8 cellular contexts compared by ENCODE assay signal in genomic region chr1:42847111-42847580, GRCh38. TPM values are rescaled to one million over a fixed set of nuclear protein-coding genes. Genes with fewer than 3 reads are reported as not detected.
DNase-seq lines count a peak whose midpoint lies in the region; ATAC-seq and TF ChIP-seq lines count a peak whose summit lies in the region.

No MANE protein-coding gene starts in this region.

- POLR2A ChIA-PET in CD4-positive, alpha-beta memory T cell (lab: Charles Lee; ENCODE audit: partially characterized antibody): interaction anchor here (1.0 to 6.4 kb wide), 10 partner anchors 15 to 607 kb away, joined by 3 to 58 read pairs (median 6); partner anchors contain the start of genes C1orf50, ERMAP, HYI and P3H1
- POLR2A ChIA-PET in naive thymus-derived CD4-positive, alpha-beta T cell (lab: Charles Lee): interaction anchor here (1.1 to 4.9 kb wide), 6 partner anchors 22 to 80 kb away, joined by 3 to 37 read pairs (median 6); partner anchors contain the start of genes C1orf50, ERMAP, P3H1 and SVBP

- no peak for TF ChIP-seq CTCF in chondrocyte (IDR thresholded peaks at IDR 0.05)

- H3K27me3 ChIP-seq in CD4-positive, alpha-beta memory T cell (ENCODE audit: insufficient read depth, low read length): no peaks in the 10 kb centered on the region
- no peaks in the 10 kb centered on the region for H3K27me3 ChIP-seq in naive thymus-derived CD4-positive, alpha-beta T cell (ENCODE audit: control insufficient read depth in 2 of 2, insufficient read depth in 2 of 2, low read length in 2 of 2)

- H3K4me3 Mint-ChIP-seq in CD4-positive, alpha-beta memory T cell: peak overlapping the region; percentile 91 to 98 (median 96)
- H3K4me3 Mint-ChIP-seq in chondrocyte (ENCODE audit: unreplicated experiment): peak overlapping the region; percentile 93
- H3K4me3 Mint-ChIP-seq in naive thymus-derived CD4-positive, alpha-beta T cell: peak overlapping the region; percentile 84 to 100 (median 96)

- peak overlapping the region; percentile 59 to 95 (median 86) for H3K27ac Mint-ChIP-seq in CD4-positive, alpha-beta memory T cell
- H3K27ac Mint-ChIP-seq in chondrocyte (ENCODE audit: unreplicated experiment): peak overlapping the region; percentile 82
- peak overlapping the region; percentile 56 to 95 (median 83) for H3K27ac Mint-ChIP-seq in naive thymus-derived CD4-positive, alpha-beta T cell

- H3K9me3 Mint-ChIP-seq in CD4-positive, alpha-beta memory T cell: peaks cover 0 to 2% (median 0%) of the 10 kb centered on the region in 8 donors
- no peaks in the 10 kb centered on the region for H3K9me3 Mint-ChIP-seq in chondrocyte (ENCODE audit: low read depth)
- peaks cover 0 to 21% (median 6%) of the 10 kb centered on the region in 11 donors for H3K9me3 Mint-ChIP-seq in naive thymus-derived CD4-positive, alpha-beta T cell

- intact Hi-C loops in CD4-positive, alpha-beta memory T cell (cut with micrococcal nuclease): loop anchor here (2.0 to 5.0 kb wide), 3 partner anchors 75 to 1485 kb away; partner anchors contain the start of genes FOXO6 and YBX1
- intact Hi-C loops in naive thymus-derived CD4-positive, alpha-beta T cell (cut with micrococcal nuclease): loop anchor here (2.0 to 10.0 kb wide), 5 partner anchors 385 to 1128 kb away; partner anchors contain the start of genes ATP6V0B (in 1 of the 2), B4GALT2 (in 1 of the 2), CCDC30 (in 1 of the 2) and DPH2 (in 1 of the 2)

- CTCF ChIA-PET in CD4-positive, alpha-beta memory T cell (lab: Charles Lee; ENCODE audit: partially characterized antibody): interaction anchor here (0.7 to 3.4 kb wide), 9 partner anchors 9 to 228 kb away, joined by 3 to 27 read pairs (median 6); partner anchors contain the start of genes C1orf50 and P3H1
- CTCF ChIA-PET in naive thymus-derived CD4-positive, alpha-beta T cell (lab: Charles Lee): interaction anchor here (1.2 to 2.1 kb wide), 3 partner anchors 15 to 228 kb away, joined by 3 to 6 read pairs (median 3); no protein-coding TSS in a partner anchor

- H3K4me1 Mint-ChIP-seq in CD4-positive, alpha-beta memory T cell: peaks cover 27 to 38% (median 35%) of the 10 kb centered on the region in 4 donors
- peaks cover 23% of the 10 kb centered on the region for H3K4me1 Mint-ChIP-seq in chondrocyte (ENCODE audit: low read depth)
- peaks cover 19 to 38% (median 31%) of the 10 kb centered on the region in 7 donors for H3K4me1 Mint-ChIP-seq in naive thymus-derived CD4-positive, alpha-beta T cell

- H3K27me3 Mint-ChIP-seq in CD4-positive, alpha-beta memory T cell: no peaks in the 10 kb centered on the region
- no peaks in the 10 kb centered on the region for H3K27me3 Mint-ChIP-seq in chondrocyte (ENCODE audit: low read depth)
- no peaks in the 10 kb centered on the region for H3K27me3 Mint-ChIP-seq in naive thymus-derived CD4-positive, alpha-beta T cell

- peaks cover 6% of the 10 kb centered on the region for H3K36me3 ChIP-seq in CD4-positive, alpha-beta memory T cell (ENCODE audit: insufficient read depth, low read length)
- peaks cover 0 to 26% (median 0%) of the 10 kb centered on the region in 3 experiments for H3K36me3 ChIP-seq in naive thymus-derived CD4-positive, alpha-beta T cell (ENCODE audit: control insufficient read depth in 2 of 3, insufficient read depth in 3 of 3, low read length in 3 of 3)

- no peaks in the 10 kb centered on the region for H3K9me3 ChIP-seq in CD4-positive, alpha-beta memory T cell (ENCODE audit: control insufficient read depth in 1 of 2, low read length in 2 of 2)
- peaks cover 0 to 12% (median 0%) of the 10 kb centered on the region in 3 experiments for H3K9me3 ChIP-seq in naive thymus-derived CD4-positive, alpha-beta T cell (ENCODE audit: control insufficient read depth in 2 of 3, low read length in 3 of 3)

- ATAC-seq in naive thymus-derived CD4-positive, alpha-beta T cell: no peak
- no peak for ATAC-seq in GM21723 (IDR thresholded peaks at IDR 0.05; ENCODE audit: unreplicated experiment)

- peaks cover 32 to 34% of the 10 kb centered on the region in 2 donors for H3K36me3 Mint-ChIP-seq in CD4-positive, alpha-beta memory T cell
- peaks cover 28% of the 10 kb centered on the region for H3K36me3 Mint-ChIP-seq in chondrocyte (ENCODE audit: low read depth)
- peaks cover 13 to 46% (median 32%) of the 10 kb centered on the region in 5 donors for H3K36me3 Mint-ChIP-seq in naive thymus-derived CD4-positive, alpha-beta T cell

- peaks cover 23% of the 10 kb centered on the region for H3K4me1 ChIP-seq in CD4-positive, alpha-beta memory T cell (ENCODE audit: insufficient read depth, low read length)
- H3K4me1 ChIP-seq in naive thymus-derived CD4-positive, alpha-beta T cell (ENCODE audit: control insufficient read depth in 2 of 2, insufficient read depth in 2 of 2, low read length in 2 of 2): peaks cover 11 to 22% of the 10 kb centered on the region in 2 donors

- H3K4me3 ChIP-seq in CD4-positive, alpha-beta memory T cell (ENCODE audit: low read length in 2 of 2): peak overlapping the region; percentile 54 to 74
- H3K4me3 ChIP-seq in Jurkat, Clone E6-1 (ENCODE audit: low read length): peak overlapping the region; percentile 69
- H3K4me3 ChIP-seq in naive thymus-derived CD4-positive, alpha-beta T cell (ENCODE audit: low read length): peak overlapping the region; percentile 97

- DNase-seq in CD4-positive, alpha-beta memory T cell: no peak
- peak; percentile 26 for DNase-seq in Jurkat, Clone E6-1 (ENCODE audit: low read depth, low spot score)
- DNase-seq in chondrocyte (ENCODE audit: low spot score) (no peak), NCI-H187 (lab: John Stamatoyannopoulos, UW) (no peak), T1000 (lab: John Stamatoyannopoulos, UW) (no peak)
- DNase-seq in naive thymus-derived CD4-positive, alpha-beta T cell: peak in 4 of 9 donors; percentile 2 to 10 (median 5)
- DNase-seq in stimulated activated CD4-positive, alpha-beta T cell treated with anti-CD3 and anti-CD28 coated beads, Interleukin-4, amount 100 ng/mL, for 24 hours: no peak

- peak overlapping the region; percentile 72 for H3K27ac ChIP-seq in CD4-positive, alpha-beta memory T cell (ENCODE audit: low read depth, low read length)
- H3K27ac ChIP-seq in naive thymus-derived CD4-positive, alpha-beta T cell (ENCODE audit: low read depth, low read length): peak overlapping the region; percentile 72

RNA-seq across cellular contexts. Expression of gene ZNF691, which starts 0.7 kb away (rescaled TPM):
- total RNA-seq in CD4-positive, alpha-beta memory T cell: 10 to 100 TPM; 17.3 to 18.8 TPM
- 1 to 10 TPM; 8.6 to 10.0 TPM for polyA plus RNA-seq in CD4-positive, alpha-beta memory T cell
- polyA plus RNA-seq in Jurkat, Clone E6-1 (2012; ENCODE audit: insufficient read depth, insufficient read length): 25.4 TPM
- 5.5 to 7.6 TPM (median 7.4 TPM) in 3 replicates for total RNA-seq in chondrocyte
- 10 to 100 TPM in 3 of 5 experiments, 1 to 10 TPM in 2; 3.5 to 17.2 (median 12.8) TPM for total RNA-seq in naive thymus-derived CD4-positive, alpha-beta T cell
- polyA plus RNA-seq in naive thymus-derived CD4-positive, alpha-beta T cell: 10 to 100 TPM; 11.5 to 12.4 TPM

RNA-seq across cellular contexts. Expression of gene SVBP, which starts 29.9 kb away (rescaled TPM):
- 10 to 100 TPM; 20.4 to 23.5 TPM for total RNA-seq in CD4-positive, alpha-beta memory T cell
- polyA plus RNA-seq in CD4-positive, alpha-beta memory T cell: 10 to 100 TPM; 38.6 to 48.0 TPM
- 49.8 TPM for polyA plus RNA-seq in Jurkat, Clone E6-1 (2012; ENCODE audit: insufficient read depth, insufficient read length)
- 17.4 to 24.0 TPM (median 21.0 TPM) in 3 replicates for total RNA-seq in chondrocyte
- 10 to 100 TPM; 12.7 to 22.2 (median 17.8) TPM for total RNA-seq in naive thymus-derived CD4-positive, alpha-beta T cell
- polyA plus RNA-seq in naive thymus-derived CD4-positive, alpha-beta T cell: 10 to 100 TPM; 36.3 to 47.2 TPM

RNA-seq across cellular contexts. Expression of gene ERMAP, which starts 30.2 kb away (rescaled TPM):
- total RNA-seq in CD4-positive, alpha-beta memory T cell: 1 to 10 TPM; 6.5 to 8.6 TPM
- polyA plus RNA-seq in CD4-positive, alpha-beta memory T cell: 1 to 10 TPM; 2.0 to 4.1 TPM
- polyA plus RNA-seq in Jurkat, Clone E6-1 (2012; ENCODE audit: insufficient read depth, insufficient read length): 3.7 TPM
- 13.1 to 15.7 TPM (median 13.7 TPM) in 3 replicates for total RNA-seq in chondrocyte
- total RNA-seq in naive thymus-derived CD4-positive, alpha-beta T cell: 10 to 100 TPM in 1 of 5 experiments, 1 to 10 TPM in 4; 6.1 to 10.3 (median 6.7) TPM
- polyA plus RNA-seq in naive thymus-derived CD4-positive, alpha-beta T cell: 1 to 10 TPM; 1.9 to 2.9 TPM
